In the genomic region with DNA sequence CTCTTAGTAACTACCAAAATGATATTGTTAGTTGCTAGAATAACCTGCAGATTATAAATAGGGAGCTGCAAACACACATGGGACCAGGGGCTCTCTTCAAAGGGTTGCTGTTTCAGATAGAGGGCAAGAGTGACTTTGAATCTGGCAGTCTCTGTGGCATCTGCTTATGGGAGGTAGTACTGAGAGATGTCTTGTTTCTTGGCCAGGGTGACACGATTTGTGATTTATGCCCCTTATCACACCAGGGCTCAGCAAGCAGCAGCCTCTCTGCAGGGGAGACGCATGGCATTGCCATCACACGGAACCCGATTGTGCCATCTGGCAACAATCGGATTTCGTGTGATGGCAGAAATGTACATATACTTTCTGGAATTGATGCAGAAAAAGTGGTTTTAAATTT, we compare ENCODE assay signal across 15 cellular contexts.
"Had no signal": no experiment of that assay in that cellular context is flagged by ENCODE, and none has a peak within 500 bp of the region (broad histone marks: within the 10 kb centered on the region; RNA-seq: fewer than 3 reads in every experiment).

No MANE protein-coding gene starts in this region.

- DNase-seq: activated CD4-positive, alpha-beta T cell treated with anti-CD3 and anti-CD28 coated beads, Interleukin-2, amount 50 U/mL, for 1 hour; activated CD8-positive, alpha-beta T cell treated with anti-CD3 and anti-CD28 coated beads, Interleukin-2, amount 10 ng/mL, durations not matched to agents 7 days and 5 days; activated gamma-delta T cell; anterior cingulate cortex; brain microvascular endothelial cell; caudate nucleus; effector CD8-positive, alpha-beta T cell; erythroblast; foreskin fibroblast; immature natural killer cell; naive thymus-derived CD8-positive, alpha-beta T cell; ovary; stimulated activated CD4-positive, alpha-beta T cell treated with anti-CD3 and anti-CD28 coated beads, Interleukin-4, amount 100 ng/mL, for 4 hours; stimulated activated naive CD8-positive, alpha-beta T cell treated with anti-CD3 and anti-CD28 coated beads, Interleukin-15, Interleukin-2, amounts not matched to agents 100 U/mL and 50 U/mL, for 24 hours; upper lobe of left lung had no signal
